34 cellular contexts compared by ENCODE assay signal in the genomic region with DNA sequence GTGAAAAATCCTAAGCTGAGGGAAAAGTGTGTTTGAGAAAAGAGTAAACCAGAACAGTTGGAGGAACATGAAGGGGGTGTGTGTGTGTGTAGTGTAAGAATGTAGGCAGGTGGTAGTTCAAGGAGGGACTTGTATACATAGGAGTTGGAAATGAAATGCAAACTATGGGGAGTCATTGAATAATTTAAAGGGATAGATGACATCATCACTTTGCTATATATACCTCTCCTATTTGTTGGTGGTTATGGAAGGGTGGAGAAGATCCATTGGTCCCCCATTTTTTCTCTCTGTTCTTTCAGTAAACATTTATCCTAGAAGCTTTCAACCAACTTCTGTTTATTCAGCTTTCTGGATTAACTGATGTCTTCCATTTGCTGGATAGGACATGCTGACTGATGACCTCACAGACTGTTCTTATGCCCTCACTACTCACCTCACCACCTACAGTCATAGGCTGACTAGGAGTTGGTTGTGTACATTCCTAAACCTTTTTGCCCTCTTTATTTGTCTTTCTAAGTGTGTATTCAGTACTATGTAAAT. TPM values are rescaled to one million over a fixed set of nuclear protein-coding genes. Genes with fewer than 3 reads are reported as not detected.
"Had no signal": no experiment of that assay in that cellular context is flagged by ENCODE, and none has a peak within 500 bp of the region (broad histone marks: within the 10 kb centered on the region; RNA-seq: fewer than 3 reads in every experiment).

No MANE protein-coding gene starts in this region.

- DNase-seq: activated B cell treated with CpG ODN at 0.5 μM for 24 hours; activated CD4-positive, alpha-beta T cell treated with anti-CD3 and anti-CD28 coated beads for 48 hours; activated CD4-positive, alpha-beta T cell treated with anti-CD3 and anti-CD28 coated beads, Interleukin-2, amount 50 U/mL, for 1 hour; activated CD4-positive, alpha-beta T cell treated with anti-CD3 and anti-CD28 coated beads, Interleukin-2, amount 50 U/mL, for 48 hours; activated CD8-positive, alpha-beta memory T cell treated with anti-CD3 and anti-CD28 coated beads for 24 hours; activated CD8-positive, alpha-beta T cell treated with anti-CD3 and anti-CD28 coated beads for 36 hours; activated effector memory CD4-positive, alpha-beta T cell treated with Interleukin-2 at 50 U/mL for 16 hours; activated gamma-delta T cell treated with Interleukin-2 at 50 U/mL for 16 hours; activated naive CD4-positive, alpha-beta T cell treated with anti-CD3 and anti-CD28 coated beads, Interleukin-2, amount 50 U/mL, for 16 hours; activated naive CD4-positive, alpha-beta T cell treated with Interleukin-2 at 50 U/mL for 16 hours; activated T-cell treated with anti-CD3 and anti-CD28 coated beads, Interleukin-2, amount 50 U/mL, for 4 hours; amniotic stem cell; anterior cingulate cortex; brain microvascular endothelial cell; cortex of kidney; dermis blood vessel endothelial cell; effector CD4-positive, alpha-beta T cell; effector memory CD8-positive, alpha-beta T cell; erythroblast; foreskin keratinocyte; heart right ventricle; T-helper 17 cell; T1000; WERI-Rb-1 had no signal

- H3K4me1 Mint-ChIP-seq: activated T-helper 17 cell treated with anti-CD3 and anti-CD28 coated beads, Interleukin-2, amount 50 U/mL, for 72 hours; central memory CD8-positive, alpha-beta T cell had no signal

- H3K27me3 ChIP-seq: brain microvascular endothelial cell, esophagus muscularis mucosa, foreskin keratinocyte, gastroesophageal sphincter, heart right ventricle had no signal

- FAIRE-seq: astrocyte, bronchial epithelial cell, colon had no signal

- ATAC-seq: activated CD4-positive, CD25-positive, alpha-beta regulatory T cell treated with anti-CD3 and anti-CD28 coated beads, Interleukin-2, amount 50 U/mL, for 24 hours; activated CD8-positive, alpha-beta T cell treated with anti-CD3 and anti-CD28 coated beads for 36 hours; activated T-cell treated with anti-CD3 and anti-CD28 coated beads, Interleukin-2, amount 50 U/mL, for 4 hours; activated T-helper 17 cell treated with anti-CD3 and anti-CD28 coated beads, Interleukin-2, amount 50 U/mL, for 72 hours; effector memory CD8-positive, alpha-beta T cell; foreskin keratinocyte; gastroesophageal sphincter; heart right ventricle; T-helper 17 cell had no signal

- H3K36me3 Mint-ChIP-seq: activated naive CD8-positive, alpha-beta T cell had no signal

- H3K9me3 Mint-ChIP-seq: activated B cell treated with CpG ODN at 0.5 μM for 24 hours; activated CD8-positive, alpha-beta T cell treated with anti-CD3 and anti-CD28 coated beads for 36 hours; activated T-cell treated with anti-CD3 and anti-CD28 coated beads, Interleukin-2, amount 50 U/mL, for 4 hours; activated T-helper 17 cell treated with anti-CD3 and anti-CD28 coated beads, Interleukin-2, amount 50 U/mL, for 72 hours; central memory CD8-positive, alpha-beta T cell; T-helper 2 cell treated with Interferon-gamma antibody and Interleukin-4, amounts not matched to agents 5 μg/mL and 100 μg/mL, for 36 hours had no signal

- H3K27ac ChIP-seq: brain microvascular endothelial cell, esophagus muscularis mucosa, foreskin keratinocyte, gastroesophageal sphincter, heart right ventricle, WERI-Rb-1 had no signal

- H3K27ac Mint-ChIP-seq: activated B cell treated with CpG ODN at 0.5 μM for 24 hours; activated CD8-positive, alpha-beta T cell treated with anti-CD3 and anti-CD28 coated beads for 36 hours; activated naive CD8-positive, alpha-beta T cell; activated T-helper 17 cell treated with anti-CD3 and anti-CD28 coated beads, Interleukin-2, amount 50 U/mL, for 72 hours; effector memory CD8-positive, alpha-beta T cell; T-helper 17 cell; T-helper 2 cell treated with Interferon-gamma antibody and Interleukin-4, amounts not matched to agents 5 μg/mL and 100 μg/mL, for 36 hours had no signal

- H3K9me3 ChIP-seq: esophagus muscularis mucosa, gastroesophageal sphincter, heart right ventricle had no signal

- H3K4me3 ChIP-seq: esophagus muscularis mucosa, gastroesophageal sphincter, heart right ventricle had no signal

- H3K4me3 Mint-ChIP-seq: activated B cell treated with CpG ODN at 0.5 μM for 24 hours; activated CD8-positive, alpha-beta T cell treated with anti-CD3 and anti-CD28 coated beads for 36 hours; activated naive CD8-positive, alpha-beta T cell; activated T-cell treated with anti-CD3 and anti-CD28 coated beads, Interleukin-2, amount 50 U/mL, for 4 hours; activated T-helper 17 cell treated with anti-CD3 and anti-CD28 coated beads, Interleukin-2, amount 50 U/mL, for 72 hours; central memory CD8-positive, alpha-beta T cell; effector memory CD8-positive, alpha-beta T cell; T-helper 17 cell; T-helper 2 cell treated with Interferon-gamma antibody and Interleukin-4, amounts not matched to agents 5 μg/mL and 100 μg/mL, for 36 hours had no signal

- H3K27me3 Mint-ChIP-seq: activated B cell treated with CpG ODN at 0.5 μM for 24 hours; activated CD8-positive, alpha-beta T cell treated with anti-CD3 and anti-CD28 coated beads for 36 hours; activated T-helper 17 cell treated with anti-CD3 and anti-CD28 coated beads, Interleukin-2, amount 50 U/mL, for 72 hours; central memory CD8-positive, alpha-beta T cell; effector memory CD8-positive, alpha-beta T cell had no signal

- H3K4me1 ChIP-seq: foreskin keratinocyte had no signal

- H3K36me3 ChIP-seq: brain microvascular endothelial cell, esophagus muscularis mucosa, gastroesophageal sphincter, heart right ventricle, WERI-Rb-1 had no signal

RNA-seq across cellular contexts. Expression of a gene that starts 20.8 kb away (rescaled TPM):
- total RNA-seq: activated T-helper 17 cell treated with anti-CD3 and anti-CD28 coated beads, Interleukin-2, amount 50 U/mL, for 72 hours; foreskin keratinocyte had no signal
